1 cellular context compared by ENCODE assay signal in the genomic region with DNA sequence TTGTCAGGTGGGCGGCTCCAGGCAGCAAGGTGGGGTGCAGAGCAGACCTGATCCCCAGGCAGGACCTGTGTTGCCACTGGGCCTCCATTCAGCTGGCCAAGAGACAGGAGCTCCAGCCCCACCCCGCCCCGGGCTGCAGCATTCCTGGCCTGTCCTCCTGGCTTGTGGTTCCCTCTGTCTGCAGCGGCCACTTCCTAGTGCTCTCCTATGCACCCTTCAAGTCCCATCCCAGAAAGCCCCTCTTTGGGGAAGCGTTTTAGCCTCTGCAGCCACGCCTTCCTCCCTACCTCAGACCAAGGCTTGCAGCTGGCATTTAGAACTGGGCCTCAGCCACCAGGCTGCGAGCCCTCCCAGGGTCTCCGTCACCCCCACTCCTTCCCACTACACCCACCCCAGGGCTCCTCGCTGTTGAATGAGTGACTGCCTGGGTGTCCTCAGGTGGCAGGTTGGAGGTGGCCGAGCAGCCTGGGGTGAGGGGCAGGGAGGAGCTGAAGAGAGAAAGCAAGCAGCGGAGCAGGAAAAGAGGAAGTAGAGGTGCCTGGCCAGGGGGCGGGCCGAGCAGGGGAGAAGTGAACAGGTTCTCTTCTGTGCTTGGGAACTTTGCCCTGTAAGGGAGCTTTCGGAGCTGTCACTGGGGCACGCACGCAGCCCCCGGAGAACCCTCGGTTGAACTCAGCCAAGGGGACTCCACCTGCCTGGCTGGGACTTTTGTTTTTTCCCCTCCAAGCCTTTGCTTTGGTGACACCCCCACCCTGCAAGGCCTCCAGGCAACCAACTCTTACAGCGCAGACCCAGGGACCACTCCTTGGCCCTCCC.
TF ChIP-seq lines count a peak whose summit lies in the region.

No MANE protein-coding gene starts in this region.

TF ChIP-seq in HepG2, 621 proteins besides CTCF, POLR2A, EP300 and RAD21 (continued from another document and continues in another):
- TF ChIP-seq UBTF (CRISPR knock-in tag; IDR thresholded peaks at IDR 0.05): peak; percentile 28
- TF ChIP-seq, protein P1, sequence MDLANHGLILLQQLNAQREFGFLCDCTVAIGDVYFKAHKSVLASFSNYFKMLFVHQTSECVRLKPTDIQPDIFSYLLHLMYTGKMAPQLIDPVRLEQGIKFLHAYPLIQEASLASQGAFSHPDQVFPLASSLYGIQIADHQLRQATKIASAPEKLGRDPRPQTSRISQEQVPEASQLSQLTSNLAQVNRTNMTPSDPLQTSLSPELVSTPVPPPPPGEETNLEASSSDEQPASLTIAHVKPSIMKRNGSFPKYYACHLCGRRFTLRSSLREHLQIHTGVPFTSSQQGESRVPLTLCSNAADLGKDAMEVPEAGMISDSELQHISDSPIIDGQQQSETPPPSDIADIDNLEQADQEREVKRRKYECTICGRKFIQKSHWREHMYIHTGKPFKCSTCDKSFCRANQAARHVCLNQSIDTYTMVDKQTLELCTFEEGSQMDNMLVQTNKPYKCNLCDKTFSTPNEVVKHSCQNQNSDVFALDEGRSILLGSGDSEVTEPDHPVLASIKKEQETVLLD (CRISPR knock-in tag; IDR thresholded peaks at IDR 0.05; ENCODE audit: low read depth): no peak
- TF ChIP-seq, protein P2, sequence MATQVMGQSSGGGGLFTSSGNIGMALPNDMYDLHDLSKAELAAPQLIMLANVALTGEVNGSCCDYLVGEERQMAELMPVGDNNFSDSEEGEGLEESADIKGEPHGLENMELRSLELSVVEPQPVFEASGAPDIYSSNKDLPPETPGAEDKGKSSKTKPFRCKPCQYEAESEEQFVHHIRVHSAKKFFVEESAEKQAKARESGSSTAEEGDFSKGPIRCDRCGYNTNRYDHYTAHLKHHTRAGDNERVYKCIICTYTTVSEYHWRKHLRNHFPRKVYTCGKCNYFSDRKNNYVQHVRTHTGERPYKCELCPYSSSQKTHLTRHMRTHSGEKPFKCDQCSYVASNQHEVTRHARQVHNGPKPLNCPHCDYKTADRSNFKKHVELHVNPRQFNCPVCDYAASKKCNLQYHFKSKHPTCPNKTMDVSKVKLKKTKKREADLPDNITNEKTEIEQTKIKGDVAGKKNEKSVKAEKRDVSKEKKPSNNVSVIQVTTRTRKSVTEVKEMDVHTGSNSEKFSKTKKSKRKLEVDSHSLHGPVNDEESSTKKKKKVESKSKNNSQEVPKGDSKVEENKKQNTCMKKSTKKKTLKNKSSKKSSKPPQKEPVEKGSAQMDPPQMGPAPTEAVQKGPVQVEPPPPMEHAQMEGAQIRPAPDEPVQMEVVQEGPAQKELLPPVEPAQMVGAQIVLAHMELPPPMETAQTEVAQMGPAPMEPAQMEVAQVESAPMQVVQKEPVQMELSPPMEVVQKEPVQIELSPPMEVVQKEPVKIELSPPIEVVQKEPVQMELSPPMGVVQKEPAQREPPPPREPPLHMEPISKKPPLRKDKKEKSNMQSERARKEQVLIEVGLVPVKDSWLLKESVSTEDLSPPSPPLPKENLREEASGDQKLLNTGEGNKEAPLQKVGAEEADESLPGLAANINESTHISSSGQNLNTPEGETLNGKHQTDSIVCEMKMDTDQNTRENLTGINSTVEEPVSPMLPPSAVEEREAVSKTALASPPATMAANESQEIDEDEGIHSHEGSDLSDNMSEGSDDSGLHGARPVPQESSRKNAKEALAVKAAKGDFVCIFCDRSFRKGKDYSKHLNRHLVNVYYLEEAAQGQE (IDR thresholded peaks at IDR 0.05; ENCODE audit: borderline replicate concordance in 1 of 2, low read depth in 1 of 2, low read length in 2 of 2): no peak
- TF ChIP-seq ZNF557 (CRISPR knock-in tag; IDR thresholded peaks at IDR 0.05): 0 out of 2 replicates have a peak, but pooled peaks have one; percentile 44
- TF ChIP-seq MXI1 (IDR thresholded peaks at IDR 0.05; ENCODE audit: borderline replicate concordance, low read depth, low read length): 0 out of 3 replicates have a peak, but pooled peaks have one; percentile 32
- no peak for TF ChIP-seq ZNF326 (CRISPR knock-in tag; IDR thresholded peaks at IDR 0.05; ENCODE audit: borderline replicate concordance)
- TF ChIP-seq ZBTB8A (CRISPR knock-in tag; IDR thresholded peaks at IDR 0.05; ENCODE audit: borderline replicate concordance, low read depth): no peak
- TF ChIP-seq HNF4G (IDR thresholded peaks at IDR 0.05; ENCODE audit: borderline replicate concordance, low read depth, low read length): 0 out of 2 replicates have a peak, but pooled peaks have one; percentile 35
- TF ChIP-seq HNF4G (CRISPR knock-in tag; IDR thresholded peaks at IDR 0.05; ENCODE audit: borderline replicate concordance, low read depth): peak; percentile 49; the same call in 1 of the 2 replicates
- 0 out of 2 replicates have a peak, but pooled peaks have one; percentile 3 for TF ChIP-seq HDAC1 (CRISPR knock-in tag; IDR thresholded peaks at IDR 0.05)
- TF ChIP-seq SP5 (CRISPR knock-in tag; IDR thresholded peaks at IDR 0.05; ENCODE audit: borderline replicate concordance, low read depth): peak; percentile 49; the same call in 1 of the 2 replicates
- TF ChIP-seq CEBPZ (IDR thresholded peaks at IDR 0.05; ENCODE audit: low read length): no peak
- TF ChIP-seq IRX3 (CRISPR knock-in tag; IDR thresholded peaks at IDR 0.05; ENCODE audit: borderline replicate concordance, low read depth): no peak
- no peak; the same call in 1 of the 2 replicates for TF ChIP-seq CBX5 (CRISPR knock-in tag; IDR thresholded peaks at IDR 0.05; ENCODE audit: borderline replicate concordance)
- TF ChIP-seq, protein P3, sequence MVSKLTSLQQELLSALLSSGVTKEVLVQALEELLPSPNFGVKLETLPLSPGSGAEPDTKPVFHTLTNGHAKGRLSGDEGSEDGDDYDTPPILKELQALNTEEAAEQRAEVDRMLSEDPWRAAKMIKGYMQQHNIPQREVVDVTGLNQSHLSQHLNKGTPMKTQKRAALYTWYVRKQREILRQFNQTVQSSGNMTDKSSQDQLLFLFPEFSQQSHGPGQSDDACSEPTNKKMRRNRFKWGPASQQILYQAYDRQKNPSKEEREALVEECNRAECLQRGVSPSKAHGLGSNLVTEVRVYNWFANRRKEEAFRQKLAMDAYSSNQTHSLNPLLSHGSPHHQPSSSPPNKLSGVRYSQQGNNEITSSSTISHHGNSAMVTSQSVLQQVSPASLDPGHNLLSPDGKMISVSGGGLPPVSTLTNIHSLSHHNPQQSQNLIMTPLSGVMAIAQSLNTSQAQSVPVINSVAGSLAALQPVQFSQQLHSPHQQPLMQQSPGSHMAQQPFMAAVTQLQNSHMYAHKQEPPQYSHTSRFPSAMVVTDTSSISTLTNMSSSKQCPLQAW (CRISPR knock-in tag; IDR thresholded peaks at IDR 0.05): peak; percentile 52
- TF ChIP-seq CC2D1A (CRISPR knock-in tag; IDR thresholded peaks at IDR 0.05): 0 out of 2 replicates have a peak, but pooled peaks have one; percentile 39
- TF ChIP-seq ZFP91 (CRISPR knock-in tag; IDR thresholded peaks at IDR 0.05; ENCODE audit: borderline replicate concordance): peak; percentile 45; the same call in 1 of the 2 replicates
- TF ChIP-seq, protein P4, sequence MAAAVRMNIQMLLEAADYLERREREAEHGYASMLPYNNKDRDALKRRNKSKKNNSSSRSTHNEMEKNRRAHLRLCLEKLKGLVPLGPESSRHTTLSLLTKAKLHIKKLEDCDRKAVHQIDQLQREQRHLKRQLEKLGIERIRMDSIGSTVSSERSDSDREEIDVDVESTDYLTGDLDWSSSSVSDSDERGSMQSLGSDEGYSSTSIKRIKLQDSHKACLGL (CRISPR knock-in tag; IDR thresholded peaks at IDR 0.05): peak; percentile 64; the same call in 1 of the 2 replicates
- TF ChIP-seq ZBTB40 (IDR thresholded peaks at IDR 0.05): no peak
- TF ChIP-seq ZBTB40 (CRISPR knock-in tag; IDR thresholded peaks at IDR 0.05): no peak
